In genomic region chr3:186569354-186569753, GRCh38 we compare ENCODE assay signal across 11 cellular contexts. TPM values are rescaled to one million over a fixed set of nuclear protein-coding genes. Genes with fewer than 3 reads are reported as not detected.
DNase-seq lines count a peak whose midpoint lies in the region; ATAC-seq and TF ChIP-seq lines count a peak whose summit lies in the region.
"Not testable (repeated sequence)": the region's sequence is repeated elsewhere in the genome, so short reads cannot be mapped to it uniquely, and the experiment has no call there.
"Had no signal": no experiment of that assay in that cellular context is flagged by ENCODE, and none has a peak within 500 bp of the region (broad histone marks: within the 10 kb centered on the region; RNA-seq: fewer than 3 reads in every experiment).

No MANE protein-coding gene starts in this region.

- not testable (repeated sequence) for H3K9me3 Mint-ChIP-seq in H9; activated CD4-positive, alpha-beta T cell treated with anti-CD3 and anti-CD28 coated beads, Interleukin-2, amount 10 ng/mL, durations not matched to agents 7 days and 5 days

- not testable (repeated sequence) for H4K8ac ChIP-seq in H9 (replicated peaks; ENCODE audit: insufficient read length, low read depth, low read length)

- not testable (repeated sequence) for H3T11ph ChIP-seq in H9 (ENCODE audit: low read length)

- H3K9me3 ChIP-seq in AG04450 (ENCODE audit: control insufficient read depth, insufficient read depth, low read length); H9 (ENCODE audit: control insufficient read depth, low read depth, low read length); OCI-LY1 (ENCODE audit: low read length); body of pancreas; mucosa of rectum (ENCODE audit: control insufficient read depth in 2 of 2, low read length in 2 of 2): not testable (repeated sequence)

- not testable (repeated sequence) for H2AFZ ChIP-seq in H9 (ENCODE audit: low read length); OCI-LY1 (ENCODE audit: low read length)

- CTCF ChIA-PET in AG04450 (lab: Charles Lee): interaction anchor here (1.0 to 10.3 kb wide), 3 partner anchors 46 to 626 kb away, joined by 3 to 78 read pairs (median 8); no protein-coding TSS in a partner anchor
- CTCF ChIA-PET in activated CD4-positive, alpha-beta T cell treated with anti-CD3 and anti-CD28 coated beads, Interleukin-2, amount 10 ng/mL, durations not matched to agents 7 days and 5 days (lab: Charles Lee): interaction anchor here (0.6 to 2.3 kb wide), 4 partner anchors 11 to 626 kb away, joined by 5 to 7 read pairs (median 5); no protein-coding TSS in a partner anchor

- peaks cover 7 to 19% (median 17%) of the 10 kb centered on the region in 3 experiments; a peak in 6 of 7 replicates for H3K36me3 Mint-ChIP-seq in H9 (ENCODE audit: insufficient read depth in 1 of 3, low read depth in 3 of 3)
- not testable (repeated sequence) for H3K36me3 Mint-ChIP-seq in activated CD4-positive, alpha-beta T cell treated with anti-CD3 and anti-CD28 coated beads, Interleukin-2, amount 10 ng/mL, durations not matched to agents 7 days and 5 days (ENCODE audit: low read depth)

- not testable (repeated sequence) for H3K23ac ChIP-seq in H9 (ENCODE audit: insufficient read length, low read depth, low read length)

- not testable (repeated sequence) for H3K27me3 Mint-ChIP-seq in H9 (ENCODE audit: low read depth); activated CD4-positive, alpha-beta T cell treated with anti-CD3 and anti-CD28 coated beads, Interleukin-2, amount 10 ng/mL, durations not matched to agents 7 days and 5 days

- H3K4me3 ChIP-seq in AG04450 (ENCODE audit: low read depth, low read length) (peak overlapping the region; percentile 76; the same call in 1 of the 2 replicates), OCI-LY1 (ENCODE audit: low read depth, low read length, poor library complexity, severe bottlenecking) (peak overlapping the region; percentile 71), fibroblast of pulmonary artery (replicated peaks; ENCODE audit: low read depth, low read length) (peak overlapping the region; percentile 89), mucosa of rectum (ENCODE audit: low read length in 2 of 2) (peak overlapping the region; percentile 82 to 98), retinal pigment epithelial cell (ENCODE audit: low read length) (peak overlapping the region; percentile 92)
- H3K4me3 ChIP-seq in body of pancreas: not testable (repeated sequence)

- H3K4me3 Mint-ChIP-seq in H9: peak overlapping the region; percentile 89 to 92
- H3K4me3 Mint-ChIP-seq in activated CD4-positive, alpha-beta T cell treated with anti-CD3 and anti-CD28 coated beads, Interleukin-2, amount 10 ng/mL, durations not matched to agents 7 days and 5 days: peak overlapping the region; percentile 89

- not testable (repeated sequence) for ATAC-seq in body of pancreas

- H4K91ac ChIP-seq in H9 (ENCODE audit: insufficient read length, low read depth, low read length): not testable (repeated sequence)

- H2BK15ac ChIP-seq in H9 (ENCODE audit: low read depth, low read length): not testable (repeated sequence)

- H3K4ac ChIP-seq in H9 (ENCODE audit: low read depth, low read length): not testable (repeated sequence)

- DNase-seq in AG04450 (ENCODE audit: low read depth, low spot score); H9; activated CD4-positive, alpha-beta T cell treated with anti-CD3 and anti-CD28 coated beads, Interleukin-2, amount 10 ng/mL, durations not matched to agents 7 days and 5 days; body of pancreas; fibroblast of pulmonary artery (ENCODE audit: low read depth); retinal pigment epithelial cell (ENCODE audit: low read depth): not testable (repeated sequence)

- POLR2A ChIA-PET in AG04450 (lab: Yijun Ruan, JAX): interaction anchor here (0.7 to 2.2 kb wide), 3 partner anchors 214 to 255 kb away, joined by 5 to 27 read pairs (median 5); partner anchors contain the start of gene EIF4A2
- POLR2A ChIA-PET in activated CD4-positive, alpha-beta T cell treated with anti-CD3 and anti-CD28 coated beads, Interleukin-2, amount 10 ng/mL, durations not matched to agents 7 days and 5 days (lab: Charles Lee): interaction anchor here (1.5 kb wide), 1 partner anchor 214 kb away, joined by 4 read pairs; the partner anchor contains the start of gene EIF4A2

- H3K23me2 ChIP-seq in H9 (ENCODE audit: insufficient read length, low read depth, low read length, poor library complexity, severe bottlenecking): peaks cover 10% of the 10 kb centered on the region

- H4K5ac ChIP-seq in H9 (ENCODE audit: insufficient read length, low read depth, low read length): not testable (repeated sequence)

- peaks cover 28% of the 10 kb centered on the region for H3K36me3 ChIP-seq in OCI-LY1 (ENCODE audit: insufficient read depth, low read length)
- not testable (repeated sequence) for H3K36me3 ChIP-seq in body of pancreas (replicated peaks in 1 of 2; ENCODE audit: insufficient read depth in 1 of 2, low read depth in 2 of 2)
- peaks cover 8 to 13% of the 10 kb centered on the region in 2 donors for H3K36me3 ChIP-seq in mucosa of rectum (ENCODE audit: control insufficient read depth in 2 of 2, insufficient read depth in 2 of 2, low read length in 2 of 2)

- not testable (repeated sequence) for H3K4me1 ChIP-seq in H9 (ENCODE audit: insufficient read depth, low read length)
- peaks cover 46% of the 10 kb centered on the region for H3K4me1 ChIP-seq in OCI-LY1 (ENCODE audit: insufficient read depth, low read length, severe bottlenecking)
- H3K4me1 ChIP-seq in body of pancreas: peaks cover 37% of the 10 kb centered on the region
- H3K4me1 ChIP-seq in mucosa of rectum (ENCODE audit: control insufficient read depth in 2 of 2, insufficient read depth in 2 of 2, low read length in 2 of 2): peaks cover 23 to 25% of the 10 kb centered on the region in 2 donors

- not testable (repeated sequence) for H2AK5ac ChIP-seq in H9 (ENCODE audit: insufficient read length, low read length)

- H3K14ac ChIP-seq in H9 (ENCODE audit: insufficient read depth, low read length): not testable (repeated sequence)

- H2BK5ac ChIP-seq in H9 (ENCODE audit: insufficient read length, low read length): not testable (repeated sequence)

- H3K56ac ChIP-seq in H9 (ENCODE audit: insufficient read length, low read depth, low read length): not testable (repeated sequence)

- not testable (repeated sequence) for H2BK12ac ChIP-seq in H9 (ENCODE audit: insufficient read length, low read depth, low read length)

- not testable (repeated sequence) for TF ChIP-seq CTCF in AG04450 (IDR thresholded peaks at IDR 0.05; ENCODE audit: low read depth, low read length); H9 (conservative IDR thresholded peaks at IDR 0.05); OCI-LY1 (IDR thresholded peaks at IDR 0.05; ENCODE audit: low read length); body of pancreas (IDR thresholded peaks at IDR 0.05); fibroblast of pulmonary artery (IDR thresholded peaks at IDR 0.05; ENCODE audit: low read length, missing control alignments); retinal pigment epithelial cell (conservative IDR thresholded peaks at IDR 0.05; ENCODE audit: low read depth, low read length)

- TF ChIP-seq POLR2A in body of pancreas (IDR thresholded peaks at IDR 0.05): not testable (repeated sequence)

- not testable (repeated sequence) for H3F3A ChIP-seq in OCI-LY1 (ENCODE audit: insufficient read depth, low read length)

- H3K27ac ChIP-seq in AG04450 (ENCODE audit: low read depth, low read length); H9 (ENCODE audit: insufficient read length, low read depth, low read length); mucosa of rectum (ENCODE audit: low read depth in 2 of 2, low read length in 2 of 2): not testable (repeated sequence)
- H3K27ac ChIP-seq in OCI-LY1 (ENCODE audit: low read depth, low read length, poor library complexity, severe bottlenecking) (peak overlapping the region; percentile 24), body of pancreas (peak overlapping the region in 3 of 4 donors; percentile 59 to 98 (median 98))

- H3K79me2 ChIP-seq in H9 (ENCODE audit: insufficient read depth, low read length): not testable (repeated sequence)
- peaks cover 26% of the 10 kb centered on the region for H3K79me2 ChIP-seq in OCI-LY1 (ENCODE audit: insufficient read depth, low read length)

- H3K18ac ChIP-seq in H9 (ENCODE audit: insufficient read length, low read depth, low read length): not testable (repeated sequence)

- not testable (repeated sequence) for H2BK20ac ChIP-seq in H9 (ENCODE audit: low read depth, low read length, poor library complexity, severe bottlenecking)

- not testable (repeated sequence) for H4K20me1 ChIP-seq in H9 (ENCODE audit: control insufficient read depth, insufficient read depth, insufficient read length); OCI-LY1 (ENCODE audit: insufficient read depth, low read length)

- not testable (repeated sequence) for H3K79me1 ChIP-seq in H9 (ENCODE audit: insufficient read depth, low read depth, low read length, poor library complexity, severe bottlenecking)

- intact Hi-C loops in body of pancreas (cut with DNase I): loop anchor here (10.0 kb wide), 1 partner anchor 45 kb away; the partner anchor contains the start of gene AHSG

- no CpG with 5 or more reads among the region's 12 CpGs for WGBS in H9 (ENCODE audit: extremely low coverage, insufficient read length, low lambda C conversion rate)
- 75 to 78% methylated on average over 12 of the region's 12 CpGs for WGBS in body of pancreas, 2 donors

- H3K9me2 ChIP-seq in OCI-LY1 (ENCODE audit: low read depth, low read length): not testable (repeated sequence)

- H2BK120ac ChIP-seq in H9 (ENCODE audit: low read depth, low read length, poor library complexity, severe bottlenecking): not testable (repeated sequence)

- H3K27ac Mint-ChIP-seq in H9: peak overlapping the region in 1 of 3 experiments; percentile 98; a peak in 4 of 7 replicates
- H3K27ac Mint-ChIP-seq in activated CD4-positive, alpha-beta T cell treated with anti-CD3 and anti-CD28 coated beads, Interleukin-2, amount 10 ng/mL, durations not matched to agents 7 days and 5 days: peak overlapping the region; percentile 100

- peaks cover 22 to 28% of the 10 kb centered on the region in 2 experiments for H3K4me1 Mint-ChIP-seq in H9
- peaks cover 69% of the 10 kb centered on the region for H3K4me1 Mint-ChIP-seq in activated CD4-positive, alpha-beta T cell treated with anti-CD3 and anti-CD28 coated beads, Interleukin-2, amount 10 ng/mL, durations not matched to agents 7 days and 5 days

- H3K27me3 ChIP-seq in AG04450 (ENCODE audit: control insufficient read depth, insufficient read depth, low read length); H9 (ENCODE audit: insufficient read depth, low read length); OCI-LY1 (ENCODE audit: insufficient read depth, low read length); body of pancreas; mucosa of rectum (ENCODE audit: control insufficient read depth in 2 of 2, insufficient read depth in 2 of 2, low read length in 2 of 2): not testable (repeated sequence)

- peak overlapping the region; percentile 94 for H3K9ac ChIP-seq in H9 (ENCODE audit: extremely low read depth, insufficient read length, low read length)
- peak overlapping the region; percentile 76 for H3K9ac ChIP-seq in OCI-LY1 (ENCODE audit: low read length)
- H3K9ac ChIP-seq in mucosa of rectum (ENCODE audit: low read depth in 1 of 2, low read length in 2 of 2): peak overlapping the region; percentile 42 to 63

- peak overlapping the region; percentile 99 for H3K4me2 ChIP-seq in H9 (ENCODE audit: insufficient read depth, insufficient read length, low read length)
- peak overlapping the region; percentile 74 for H3K4me2 ChIP-seq in OCI-LY1 (ENCODE audit: low read length)

RNA-seq across cellular contexts. Expression of gene DNAJB11, which starts 1.2 kb away (rescaled TPM):
- polyA plus RNA-seq in AG04450 (2011; rRNA removed): 43.6 and 56.2 TPM in 2 replicates
- polyA minus RNA-seq in AG04450 (2011; rRNA and poly(A)+ RNA removed): 12.6 and 17.5 TPM in 2 replicates
- total RNA-seq in H9 (2021) (57.4 and 61.2 TPM in 2 replicates), body of pancreas (10 to 100 TPM; 38.9 to 76.5 TPM)
- total RNA-seq in activated CD4-positive, alpha-beta T cell treated with anti-CD3 and anti-CD28 coated beads, Interleukin-2, amount 10 ng/mL, durations not matched to agents 7 days and 5 days: 10 to 100 TPM; 54.9 to 57.3 TPM

RNA-seq across cellular contexts. Expression of gene TBCCD1, which starts 2.2 kb away (rescaled TPM):
- 10.5 and 13.1 TPM in 2 replicates for polyA plus RNA-seq in AG04450 (2011; rRNA removed)
- 10.7 and 14.7 TPM in 2 replicates for polyA minus RNA-seq in AG04450 (2011; rRNA and poly(A)+ RNA removed)
- total RNA-seq in H9 (2021) (7.4 and 8.6 TPM in 2 replicates), body of pancreas (10 to 100 TPM in 1 of 2 donors, 1 to 10 TPM in 1; 4.0 to 14.0 TPM)
- total RNA-seq in activated CD4-positive, alpha-beta T cell treated with anti-CD3 and anti-CD28 coated beads, Interleukin-2, amount 10 ng/mL, durations not matched to agents 7 days and 5 days: 10 to 100 TPM; 14.3 to 14.6 TPM

RNA-seq across cellular contexts. Expression of gene CRYGS, which starts 25.2 kb away (rescaled TPM):
- 1.6 and 2.0 TPM in 2 replicates for polyA plus RNA-seq in AG04450 (2011; rRNA removed)
- polyA minus RNA-seq in AG04450 (2011; rRNA and poly(A)+ RNA removed): 1.3 and 1.6 TPM in 2 replicates
- total RNA-seq in H9 (2021) (0.83 and 1.0 TPM in 2 replicates), body of pancreas (1 to 10 TPM; 3.6 to 5.9 TPM)
- total RNA-seq in activated CD4-positive, alpha-beta T cell treated with anti-CD3 and anti-CD28 coated beads, Interleukin-2, amount 10 ng/mL, durations not matched to agents 7 days and 5 days: 1 to 10 TPM; 4.5 to 5.7 TPM

RNA-seq across cellular contexts. Expression of gene AHSG, which starts 43.5 kb away (rescaled TPM):
- polyA plus RNA-seq in AG04450 (2011; rRNA removed): not detected in 2 replicates
- not detected in 2 replicates for polyA minus RNA-seq in AG04450 (2011; rRNA and poly(A)+ RNA removed)
- 0.13 TPM in 1 of 2 replicates, not detected in the other for total RNA-seq in H9 (2021)
- total RNA-seq in activated CD4-positive, alpha-beta T cell treated with anti-CD3 and anti-CD28 coated beads, Interleukin-2, amount 10 ng/mL, durations not matched to agents 7 days and 5 days: not detected
- total RNA-seq in body of pancreas: not detected
- total RNA-seq: breast epithelium, esophagus mucosa, LHCN-M2 had no signal
